ENCODE assay signal across 1 cellular context in genomic region chr22:17831527-17832251, GRCh38.
TF ChIP-seq lines count a peak whose summit lies in the region.

No MANE protein-coding gene starts in this region.

TF ChIP-seq in HEK293, 187 proteins besides CTCF, POLR2A, EP300 and RAD21 (continued from another document):
- TF ChIP-seq ZNF513 (tag by site-specific recombination; IDR thresholded peaks at IDR 0.05) (peak; percentile 88), ZNF558 (tag by site-specific recombination; IDR thresholded peaks at IDR 0.05) (peak; percentile 81), ZNF404 (tag by site-specific recombination; IDR thresholded peaks at IDR 0.05) (no peak), ZNF112 (tag by site-specific recombination; IDR thresholded peaks at IDR 0.05) (no peak)
